ENCODE assay signal across 16 cellular contexts in genomic region chr12:71759941-71760340, GRCh38.
"Had no signal": no experiment of that assay in that cellular context is flagged by ENCODE, and none has a peak within 500 bp of the region (broad histone marks: within the 10 kb centered on the region; RNA-seq: fewer than 3 reads in every experiment).

No MANE protein-coding gene starts in this region.

- H3K27ac Mint-ChIP-seq: progenitor cell of endocrine pancreas; stimulated activated naive CD8-positive, alpha-beta T cell treated with anti-CD3 and anti-CD28 coated beads, Interleukin-15, Interleukin-2, amounts not matched to agents 100 ng/mL and 50 ng/mL, for 24 hours had no signal

- H3K4me1 ChIP-seq: parathyroid adenoma had no signal

- H3K27ac ChIP-seq: lower lobe of right lung, parathyroid adenoma, right lobe of liver, thoracic aorta, tibial nerve, upper lobe of left lung had no signal

- H3K36me3 ChIP-seq: right lobe of liver had no signal

- DNase-seq: cortex of kidney; hypothalamus; left ventricle myocardium superior; lower lobe of right lung; right lobe of liver; small intestine; stimulated activated CD4-positive, alpha-beta T cell treated with anti-CD3 and anti-CD28 coated beads, Interleukin-15, amount 100 ng/mL, for 24 hours; stimulated activated CD4-positive, alpha-beta T cell treated with anti-CD3 and anti-CD28 coated beads, Interleukin-2, amount 100 ng/mL, for 48 hours; stimulated activated naive B cell treated with anti-CD40 and anti-IgM and Interleukin-4, amounts not matched to agents 10 μg/mL and 1 μg/mL and 100 μg/mL, for 72 hours; upper lobe of left lung had no signal

- H3K4me3 ChIP-seq: lower lobe of right lung, right lobe of liver, thoracic aorta, tibial nerve, upper lobe of left lung had no signal

- H3K27me3 Mint-ChIP-seq: natural killer cell treated with Interleukin-12 subunit alpha and Interleukin-12 subunit beta and Interleukin-15 and Interleukin-18, amount 100 ng/mL, for 72 hours; progenitor cell of endocrine pancreas; stimulated activated naive B cell treated with anti-CD40 and anti-IgM and Interleukin-4, amounts not matched to agents 10 μg/mL and 1 μg/mL and 100 μg/mL, for 72 hours; stimulated activated naive CD8-positive, alpha-beta T cell treated with anti-CD3 and anti-CD28 coated beads, Interleukin-15, Interleukin-2, amounts not matched to agents 100 ng/mL and 50 ng/mL, for 24 hours had no signal

- H3K27me3 ChIP-seq: right lobe of liver, tibial nerve, upper lobe of left lung had no signal

- H3K4me3 Mint-ChIP-seq: natural killer cell treated with Interleukin-12 subunit alpha and Interleukin-12 subunit beta and Interleukin-15 and Interleukin-18, amount 100 ng/mL, for 72 hours; stimulated activated naive CD8-positive, alpha-beta T cell treated with anti-CD3 and anti-CD28 coated beads, Interleukin-15, Interleukin-2, amounts not matched to agents 100 ng/mL and 50 ng/mL, for 24 hours had no signal

- ATAC-seq: left ventricle myocardium superior; lower lobe of right lung; natural killer cell treated with Interleukin-12 subunit alpha and Interleukin-12 subunit beta and Interleukin-15 and Interleukin-18, amount 100 ng/mL, for 72 hours; right lobe of liver; stimulated activated naive B cell treated with anti-CD40 and anti-IgM and Interleukin-4, amounts not matched to agents 10 μg/mL and 1 μg/mL and 100 μg/mL, for 72 hours had no signal
